Comparison of ENCODE assay signal across 22 cellular contexts in genomic region chr4:102675142-102675541, GRCh38.
A peak's percentile ranks its signal among the peaks of the same experiment; 100 is the strongest.
DNase-seq lines count a peak whose midpoint lies in the region; ATAC-seq and TF ChIP-seq lines count a peak whose summit lies in the region.
"Had no signal": no experiment of that assay in that cellular context is flagged by ENCODE, and none has a peak within 500 bp of the region (broad histone marks: within the 10 kb centered on the region; RNA-seq: fewer than 3 reads in every experiment).

No MANE protein-coding gene starts in this region.

- BruUV-seq in mammary epithelial cell (replicated peaks; lab: Mats Ljungman, UMichigan) (no TSS peak), Calu3 (replicated peaks; lab: Mats Ljungman, UMichigan) (no TSS peak)

- peak overlapping the region; percentile 84 for H2BK12ac ChIP-seq in trophoblast cell (ENCODE audit: low read length)

- peak overlapping the region in 3 of 5 donors; percentile 1 to 23 (median 8) for H3K27ac ChIP-seq in adrenal gland
- H3K27ac ChIP-seq in heart right ventricle = peak overlapping the region in 5 of 10 donors; percentile 22 to 62 (median 38)
- H3K27ac ChIP-seq in trophoblast cell (ENCODE audit: low read depth, low read length) = peak overlapping the region; percentile 73
- no peak overlapping the region for H3K27ac ChIP-seq in mammary epithelial cell (ENCODE audit: insufficient read depth, low read depth, low read length)
- H3K27ac ChIP-seq: ascending aorta, colonic mucosa, testis had no signal

- TF ChIP-seq CTCF in adrenal gland (IDR thresholded peaks at IDR 0.05) = no peak
- TF ChIP-seq CTCF in heart right ventricle (IDR thresholded peaks at IDR 0.05) = no peak
- no peak for TF ChIP-seq CTCF in mammary epithelial cell (conservative IDR thresholded peaks at IDR 0.05 in 1 of 2, IDR thresholded peaks at IDR 0.05 in 1 of 2; ENCODE audit: extremely low read depth in 1 of 2, insufficient read depth in 1 of 2, low read depth in 1 of 2, low read length in 2 of 2)
- TF ChIP-seq CTCF in Calu3 (IDR thresholded peaks at IDR 0.05; ENCODE audit: unreplicated experiment) = no peak

- CTCF ChIA-PET in mammary epithelial cell (lab: Charles Lee; ENCODE audit: low non-redundant PET) = no interaction called here
- CTCF ChIA-PET in Calu3 (lab: Charles Lee) = no interaction called here

- peak in 1 of 2 donors; percentile 10 for TF ChIP-seq POLR2A in adrenal gland (IDR thresholded peaks at IDR 0.05)

- H3K27me3 ChIP-seq in adrenal gland (no peaks in the 10 kb centered on the region), heart right ventricle (no peaks in the 10 kb centered on the region), trophoblast cell (ENCODE audit: insufficient read depth, low read length) (no peaks in the 10 kb centered on the region), mammary epithelial cell (ENCODE audit: insufficient read depth, low read length) (no peaks in the 10 kb centered on the region)
- H3K27me3 ChIP-seq: ascending aorta, colonic mucosa, testis had no signal

- DNase-seq in EH (ENCODE audit: low read depth) (peak; percentile 66), adrenal gland (peak in 3 of 7 donors; percentile 22 to 29 (median 24)), heart right ventricle (no peak), trophoblast cell (peak; percentile 42 to 71), OCI-M2 (lab: John Stamatoyannopoulos, UW; ENCODE audit: unreplicated experiment) (no peak), mammary epithelial cell (no peak), Calu3 (no peak), DMS153 (lab: John Stamatoyannopoulos, UW) (no peak)
- DNase-seq: activated CD4-positive, CD25-positive, alpha-beta regulatory T cell treated with anti-CD3 and anti-CD28 coated beads, Interleukin-2, amount 50 U/mL, for 72 hours; activated naive CD4-positive, alpha-beta T cell treated with anti-CD3 and anti-CD28 coated beads for 36 hours; activated T-cell treated with anti-CD3 and anti-CD28 coated beads, Interleukin-2, amount 50 U/mL, for 4 hours; CD4-positive, alpha-beta memory T cell; colonic mucosa; DMS79; endodermal cell; glutamatergic neuron; NCI-H146; NCI-H526 treated with DMSO at 0.1 percent for 48 hours; stimulated activated CD4-positive, alpha-beta T cell treated with anti-CD3 and anti-CD28 coated beads, Interleukin-1b, Interleukin-23, amount 100 ng/mL, for 48 hours; stimulated activated naive B cell treated with anti-CD40 and anti-IgM and Interleukin-4, amounts not matched to agents 10 μg/mL and 1 μg/mL and 100 μg/mL, for 72 hours; testis had no signal

- H2AFZ ChIP-seq in trophoblast cell (ENCODE audit: insufficient read depth, low read length, poor library complexity) (no peak overlapping the region), mammary epithelial cell (ENCODE audit: low read depth, low read length) (no peak overlapping the region)

- H3K9me3 ChIP-seq in adrenal gland (replicated peaks in 1 of 3) (no peaks in the 10 kb centered on the region), heart right ventricle (no peaks in the 10 kb centered on the region), trophoblast cell (ENCODE audit: insufficient read depth, low read depth, low read length) (no peaks in the 10 kb centered on the region), mammary epithelial cell (replicated peaks; ENCODE audit: insufficient read depth, low read length) (no peaks in the 10 kb centered on the region)
- H3K9me3 ChIP-seq: ascending aorta, colonic mucosa, testis had no signal

- no peak overlapping the region for H4K12ac ChIP-seq in trophoblast cell (ENCODE audit: low read depth, low read length)

- H3K4me3 ChIP-seq in adrenal gland = no peak overlapping the region
- H3K4me3 ChIP-seq in heart right ventricle = no peak overlapping the region
- no peak overlapping the region for H3K4me3 ChIP-seq in trophoblast cell (ENCODE audit: low read depth, low read length)
- H3K4me3 ChIP-seq in mammary epithelial cell (replicated peaks in 1 of 3; ENCODE audit: insufficient read depth in 1 of 3, low read depth in 2 of 3, low read length in 3 of 3) = no peak overlapping the region
- H3K4me3 ChIP-seq: ascending aorta, colonic mucosa, testis had no signal

- no peak overlapping the region for H2BK120ac ChIP-seq in trophoblast cell (ENCODE audit: insufficient read depth, low read length, poor library complexity)

- H2BK5ac ChIP-seq in trophoblast cell (ENCODE audit: low read depth, low read length, poor library complexity) = peak overlapping the region; percentile 96

- in situ Hi-C loops in mammary epithelial cell (cut with MboI; ENCODE audit: low sequenced_read_pairs in 2 of 2) = no loop called here

- peak overlapping the region; percentile 79 for H3K14ac ChIP-seq in trophoblast cell (ENCODE audit: low read length)

- no peak overlapping the region for H3K4me3 Mint-ChIP-seq in Calu3 (ENCODE audit: low read depth, unreplicated experiment)
- H3K4me3 Mint-ChIP-seq: activated naive CD4-positive, alpha-beta T cell treated with anti-CD3 and anti-CD28 coated beads for 36 hours; activated T-cell treated with anti-CD3 and anti-CD28 coated beads, Interleukin-2, amount 50 U/mL, for 4 hours; endodermal cell; stimulated activated naive B cell treated with anti-CD40 and anti-IgM and Interleukin-4, amounts not matched to agents 10 μg/mL and 1 μg/mL and 100 μg/mL, for 72 hours had no signal

- H3K4me1 ChIP-seq in adrenal gland (replicated peaks in 1 of 2) (peaks cover 12 to 16% of the 10 kb centered on the region in 2 donors), heart right ventricle (peaks cover 0 to 12% (median 3%) of the 10 kb centered on the region in 9 donors), trophoblast cell (ENCODE audit: control insufficient read depth in 1 of 2, insufficient read depth in 2 of 2, low read length in 2 of 2) (peaks cover 5 to 10% of the 10 kb centered on the region in 2 experiments), mammary epithelial cell (ENCODE audit: insufficient read depth, low read length) (peaks cover 15% of the 10 kb centered on the region)
- H3K4me1 ChIP-seq: ascending aorta, colonic mucosa, testis had no signal

- intact Hi-C loops in adrenal gland (cut with DNase I) (no loop called here), heart right ventricle (cut with DNase I) (no loop called here), mammary epithelial cell (cut with micrococcal nuclease) (no loop called here), Calu3 (cut with micrococcal nuclease; ENCODE audit: unreplicated experiment) (no loop called here)

- H3K9ac ChIP-seq in trophoblast cell (ENCODE audit: low read length) (no peak overlapping the region), mammary epithelial cell (ENCODE audit: insufficient read depth, low read length) (no peak overlapping the region)

- no peaks in the 10 kb centered on the region for H3K4me1 Mint-ChIP-seq in Calu3 (ENCODE audit: low read depth, unreplicated experiment)
- H3K4me1 Mint-ChIP-seq: endodermal cell; stimulated activated naive B cell treated with anti-CD40 and anti-IgM and Interleukin-4, amounts not matched to agents 10 μg/mL and 1 μg/mL and 100 μg/mL, for 72 hours had no signal

- peak overlapping the region; percentile 55 for H3K4ac ChIP-seq in trophoblast cell (ENCODE audit: low read depth, low read length)

- H3K36me3 Mint-ChIP-seq in Calu3 (ENCODE audit: insufficient read depth, unreplicated experiment) = no peaks in the 10 kb centered on the region

- no peaks in the 10 kb centered on the region for H3K9me3 Mint-ChIP-seq in Calu3 (ENCODE audit: low read depth, unreplicated experiment)
- H3K9me3 Mint-ChIP-seq: activated naive CD4-positive, alpha-beta T cell treated with anti-CD3 and anti-CD28 coated beads for 36 hours; activated T-cell treated with anti-CD3 and anti-CD28 coated beads, Interleukin-2, amount 50 U/mL, for 4 hours; CD4-positive, alpha-beta memory T cell; stimulated activated naive B cell treated with anti-CD40 and anti-IgM and Interleukin-4, amounts not matched to agents 10 μg/mL and 1 μg/mL and 100 μg/mL, for 72 hours had no signal

- peak overlapping the region; percentile 83 for H4K91ac ChIP-seq in trophoblast cell (ENCODE audit: low read depth, low read length)

- dilution Hi-C loops in mammary epithelial cell (cut with HindIII; ENCODE audit: low sequenced_read_pairs) = no loop called here

- peaks cover 13% of the 10 kb centered on the region for H3K79me1 ChIP-seq in trophoblast cell (ENCODE audit: low read length)

- H3K27me3 Mint-ChIP-seq in Calu3 (ENCODE audit: unreplicated experiment) = no peaks in the 10 kb centered on the region
- H3K27me3 Mint-ChIP-seq: CD4-positive, alpha-beta memory T cell; stimulated activated naive B cell treated with anti-CD40 and anti-IgM and Interleukin-4, amounts not matched to agents 10 μg/mL and 1 μg/mL and 100 μg/mL, for 72 hours had no signal

- H4K8ac ChIP-seq in trophoblast cell (ENCODE audit: low read depth, low read length) = peak overlapping the region; percentile 79

- H3K27ac Mint-ChIP-seq in Calu3 (ENCODE audit: unreplicated experiment) = no peak overlapping the region
- H3K27ac Mint-ChIP-seq: endodermal cell; stimulated activated naive B cell treated with anti-CD40 and anti-IgM and Interleukin-4, amounts not matched to agents 10 μg/mL and 1 μg/mL and 100 μg/mL, for 72 hours had no signal

- ATAC-seq in heart right ventricle = peak in 7 of 8 donors; percentile 34 to 96 (median 84)
- ATAC-seq: activated T-cell treated with anti-CD3 and anti-CD28 coated beads, Interleukin-2, amount 50 U/mL, for 4 hours; stimulated activated naive B cell treated with anti-CD40 and anti-IgM and Interleukin-4, amounts not matched to agents 10 μg/mL and 1 μg/mL and 100 μg/mL, for 72 hours had no signal

- no peak overlapping the region for H3K23ac ChIP-seq in trophoblast cell (ENCODE audit: low read length)

- no peaks in the 10 kb centered on the region for H4K20me1 ChIP-seq in mammary epithelial cell (ENCODE audit: insufficient read depth, low read length)

- no peaks in the 10 kb centered on the region for H3K79me2 ChIP-seq in trophoblast cell (ENCODE audit: control insufficient read depth, insufficient read depth, low read length, poor library complexity)
- no peaks in the 10 kb centered on the region for H3K79me2 ChIP-seq in mammary epithelial cell (ENCODE audit: insufficient read depth, low read length)

- H3K4me2 ChIP-seq in trophoblast cell (ENCODE audit: low read length) (no peak overlapping the region), mammary epithelial cell (ENCODE audit: insufficient read depth, low read depth, low read length) (no peak overlapping the region)

- no peak overlapping the region for H3K18ac ChIP-seq in trophoblast cell (ENCODE audit: low read length)

- WGBS in adrenal gland, 4 donors = 21 to 55% (median 34%) methylated on average over 1 of the region's 1 CpG
- WGBS in heart right ventricle, 2 donors = 30 to 40% methylated on average over 1 of the region's 1 CpG
- no CpG with 5 or more reads among the region's 1 CpG for WGBS in trophoblast cell (ENCODE audit: extremely low coverage, insufficient coverage, insufficient read length)
- 100% methylated on average over 1 of the region's 1 CpG for WGBS in mammary epithelial cell (ENCODE audit: low coverage, missing lambda C conversion rate)

- H3K36me3 ChIP-seq in adrenal gland (replicated peaks in 1 of 2) (no peaks in the 10 kb centered on the region), heart right ventricle (peaks cover 0 to 41% (median 0%) of the 10 kb centered on the region in 9 donors), trophoblast cell (ENCODE audit: control insufficient read depth in 1 of 2, insufficient read depth in 2 of 2, low read length in 2 of 2) (peaks cover 11 to 12% of the 10 kb centered on the region in 2 experiments), mammary epithelial cell (ENCODE audit: insufficient read depth, low read length) (no peaks in the 10 kb centered on the region)
- H3K36me3 ChIP-seq: colonic mucosa had no signal

- no peak overlapping the region for H2AK5ac ChIP-seq in trophoblast cell (ENCODE audit: low read length)

Comparison
In these comparisons a context has a peak if more than half of its experiments do, and no peak if none do; other contexts are left out.
1. DNase-seq: peak in EH (single experiment) and trophoblast cell (2 of 2); none in heart right ventricle (0 of 2), OCI-M2 (single experiment), mammary epithelial cell (single experiment), Calu3 (single experiment) and DMS153 (single experiment).